ENCODE assay signal across 15 cellular contexts in the genomic region with DNA sequence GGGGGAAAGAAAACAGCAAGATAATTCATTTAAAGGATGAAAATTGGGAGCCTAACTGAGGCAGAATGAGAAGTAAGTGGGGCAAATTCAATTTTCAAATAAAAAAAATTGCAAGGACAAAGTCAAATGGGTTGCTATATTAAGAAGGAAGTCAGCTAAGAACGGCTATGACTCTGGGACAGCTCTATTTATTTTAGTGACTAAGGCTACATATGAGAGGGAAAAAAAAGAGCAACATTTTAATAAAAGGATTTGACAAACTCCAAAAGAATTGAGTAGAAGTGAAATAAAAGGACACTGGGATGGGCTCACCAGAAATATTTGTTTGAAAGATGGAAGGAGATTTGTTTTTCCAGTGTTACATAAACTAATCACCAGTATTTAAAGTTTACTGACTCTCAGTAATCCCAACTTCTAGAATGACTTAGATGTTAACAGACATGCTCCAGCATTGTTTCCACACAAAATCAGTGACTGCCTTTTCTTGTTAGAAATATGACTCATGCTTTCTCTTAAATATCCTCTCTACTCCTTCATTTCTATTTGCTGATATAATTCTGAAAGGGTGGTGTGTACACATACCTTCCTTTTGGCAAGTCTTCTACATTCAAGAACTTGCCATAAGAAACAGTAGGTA.
DNase-seq lines count a peak whose midpoint lies in the region; FAIRE-seq and TF ChIP-seq lines count a peak whose summit lies in the region.
"Had no signal": no experiment of that assay in that cellular context is flagged by ENCODE, and none has a peak within 500 bp of the region (broad histone marks: within the 10 kb centered on the region; RNA-seq: fewer than 3 reads in every experiment).

No MANE protein-coding gene starts in this region.

- TF ChIP-seq CTCF in choroid plexus epithelial cell (conservative IDR thresholded peaks at IDR 0.05; ENCODE audit: low read depth, low read length): no peak
- no peak for TF ChIP-seq CTCF in endodermal cell (conservative IDR thresholded peaks at IDR 0.05)

- no peaks in the 10 kb centered on the region for H3K9me3 ChIP-seq in endodermal cell (ENCODE audit: control insufficient read depth, low read length)
- H3K9me3 ChIP-seq: gastrocnemius medialis, uterus had no signal

- no peaks in the 10 kb centered on the region for H3K27me3 ChIP-seq in endodermal cell (ENCODE audit: control insufficient read depth, insufficient read depth, low read length, poor library complexity, severe bottlenecking)
- H3K27me3 ChIP-seq: gastrocnemius medialis, uterus had no signal

- H3K4me1 ChIP-seq in endodermal cell (ENCODE audit: control insufficient read depth, insufficient read depth, low read length): peaks cover 3% of the 10 kb centered on the region
- H3K4me1 ChIP-seq: gastrocnemius medialis, uterus had no signal

- no peaks in the 10 kb centered on the region for H3K27me3 Mint-ChIP-seq in endodermal cell (ENCODE audit: insufficient read depth)
- no peaks in the 10 kb centered on the region for H3K27me3 Mint-ChIP-seq in activated CD4-positive, alpha-beta memory T cell treated with anti-CD3 and anti-CD28 coated beads for 36 hours
- H3K27me3 Mint-ChIP-seq: central memory CD8-positive, alpha-beta T cell had no signal

- H3K4me3 ChIP-seq in choroid plexus epithelial cell (ENCODE audit: low read depth, low read length) (no peak overlapping the region), endodermal cell (ENCODE audit: low read length) (no peak overlapping the region)
- H3K4me3 ChIP-seq: gastrocnemius medialis, uterus had no signal

- no peak overlapping the region for H3K4me3 Mint-ChIP-seq in endodermal cell
- H3K4me3 Mint-ChIP-seq in activated CD4-positive, alpha-beta memory T cell treated with anti-CD3 and anti-CD28 coated beads for 36 hours: no peak overlapping the region
- H3K4me3 Mint-ChIP-seq: central memory CD8-positive, alpha-beta T cell had no signal

- no peak overlapping the region for H3K27ac ChIP-seq in endodermal cell (ENCODE audit: low read depth, low read length)
- H3K27ac ChIP-seq: C4-2B, gastrocnemius medialis, uterus had no signal

- CTCF ChIA-PET in activated CD4-positive, alpha-beta memory T cell treated with anti-CD3 and anti-CD28 coated beads for 36 hours (lab: Charles Lee): no interaction called here

- no peaks in the 10 kb centered on the region for H3K9me3 Mint-ChIP-seq in endodermal cell
- H3K9me3 Mint-ChIP-seq in activated CD4-positive, alpha-beta memory T cell treated with anti-CD3 and anti-CD28 coated beads for 36 hours: peaks cover 3% of the 10 kb centered on the region

- H3K36me3 ChIP-seq in endodermal cell (ENCODE audit: control insufficient read depth, insufficient read depth, low read length): no peaks in the 10 kb centered on the region
- H3K36me3 ChIP-seq: gastrocnemius medialis, uterus had no signal

- POLR2A ChIA-PET in activated CD4-positive, alpha-beta memory T cell treated with anti-CD3 and anti-CD28 coated beads for 36 hours (lab: Charles Lee): no interaction called here

- intact Hi-C loops in activated CD4-positive, alpha-beta memory T cell treated with anti-CD3 and anti-CD28 coated beads for 36 hours (cut with micrococcal nuclease): no loop called here

- FAIRE-seq in frontal cortex (lab: Jason Lieb, UNC): no peak

- DNase-seq in AG08396 (ENCODE audit: low spot score): peak; percentile 7
- DNase-seq in HT-29 (ENCODE audit: low spot score): peak; percentile 17
- DNase-seq in choroid plexus epithelial cell (ENCODE audit: low read depth): peak; percentile 75
- peak; percentile 29 for DNase-seq in myocyte (ENCODE audit: low read depth)
- no peak for DNase-seq in endodermal cell
- DNase-seq in frontal cortex (ENCODE audit: low spot score in 2 of 2): no peak
- DNase-seq in cerebellar cortex (ENCODE audit: low spot score): no peak
- DNase-seq in activated CD4-positive, alpha-beta memory T cell treated with anti-CD3 and anti-CD28 coated beads for 36 hours: no peak
- DNase-seq: activated effector memory CD4-positive, alpha-beta T cell treated with anti-CD3 and anti-CD28 coated beads, Interleukin-2, amount 50 U/mL, for 16 hours; gastrocnemius medialis; GF-D8; NCI-H2171 treated with DMSO at 0.1 percent for 48 hours; uterus had no signal

- peaks cover 6% of the 10 kb centered on the region for H3K4me1 Mint-ChIP-seq in endodermal cell
- H3K4me1 Mint-ChIP-seq in activated CD4-positive, alpha-beta memory T cell treated with anti-CD3 and anti-CD28 coated beads for 36 hours (ENCODE audit: low read depth): no peaks in the 10 kb centered on the region
- H3K4me1 Mint-ChIP-seq: central memory CD8-positive, alpha-beta T cell had no signal

- no peak overlapping the region for H3K27ac Mint-ChIP-seq in endodermal cell
- H3K27ac Mint-ChIP-seq in activated CD4-positive, alpha-beta memory T cell treated with anti-CD3 and anti-CD28 coated beads for 36 hours: no peak overlapping the region

- 83 to 100% methylated on average over 1 of the region's 1 CpG for WGBS in endodermal cell (ENCODE audit: insufficient coverage in 1 of 2, insufficient read length in 1 of 2), 2 experiments

- no peaks in the 10 kb centered on the region for H3K36me3 Mint-ChIP-seq in endodermal cell (ENCODE audit: low read depth)
- no peaks in the 10 kb centered on the region for H3K36me3 Mint-ChIP-seq in activated CD4-positive, alpha-beta memory T cell treated with anti-CD3 and anti-CD28 coated beads for 36 hours

- H3K9ac ChIP-seq in endodermal cell (ENCODE audit: extremely low read depth, low read length, poor library complexity, severe bottlenecking): no peak overlapping the region

Comparison
In these comparisons a context has a peak if more than half of its experiments do, and no peak if none do; other contexts are left out.
1. DNase-seq: peak in AG08396 (single experiment), HT-29 (single experiment), choroid plexus epithelial cell (single experiment) and myocyte (single experiment); none in endodermal cell (single experiment), frontal cortex (0 of 2), cerebellar cortex (single experiment) and activated CD4-positive, alpha-beta memory T cell treated with anti-CD3 and anti-CD28 coated beads for 36 hours (single experiment).